20 cellular contexts compared by ENCODE assay signal in the genomic region with DNA sequence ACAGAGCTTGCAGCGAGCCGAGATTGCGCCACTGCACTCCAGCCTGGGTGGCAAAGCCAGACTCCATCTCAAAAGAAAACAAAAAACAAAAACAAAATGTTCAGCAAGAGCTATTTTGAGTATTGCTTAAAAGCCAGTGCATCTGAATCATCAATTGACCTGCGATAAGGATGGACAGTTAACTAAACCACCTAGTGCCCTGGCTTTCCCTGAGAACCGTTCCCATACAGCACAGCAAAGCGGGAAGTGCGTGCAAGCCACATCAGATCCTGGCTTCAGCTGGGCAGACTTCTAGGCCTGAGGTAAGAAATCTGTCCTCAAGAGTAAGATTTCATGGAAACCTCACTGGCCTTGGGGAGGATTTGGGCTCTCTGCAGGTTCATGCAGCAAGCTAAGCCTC.
"Had no signal": no experiment of that assay in that cellular context is flagged by ENCODE, and none has a peak within 500 bp of the region (broad histone marks: within the 10 kb centered on the region; RNA-seq: fewer than 3 reads in every experiment).

No MANE protein-coding gene starts in this region.

- ATAC-seq: activated naive CD4-positive, alpha-beta T cell treated with anti-CD3 and anti-CD28 coated beads, Interleukin-2, amount 50 U/mL, for 72 hours; activated T-cell treated with anti-CD3 and anti-CD28 coated beads, Interleukin-2, amount 50 U/mL, for 72 hours; left ventricle myocardium superior; naive thymus-derived CD4-positive, alpha-beta T cell; T-cell had no signal

- H3K27ac ChIP-seq: cardiac muscle cell, esophagus squamous epithelium, tibial artery, uterus had no signal

- H3K9me3 ChIP-seq: esophagus squamous epithelium, tibial artery, uterus had no signal

- H3K4me3 ChIP-seq: cardiac muscle cell, esophagus squamous epithelium, tibial artery, uterus had no signal

- H3K36me3 ChIP-seq: cardiac muscle cell, esophagus squamous epithelium, tibial artery, uterus had no signal

- DNase-seq: activated CD4-positive, alpha-beta T cell treated with anti-CD3 and anti-CD28 coated beads, Interleukin-2, amount 10 ng/mL, durations not matched to agents 24 days and 14 days; activated CD8-positive, alpha-beta memory T cell treated with anti-CD3 and anti-CD28 coated beads, Interleukin-2, amount 50 U/mL, for 4 hours; activated gamma-delta T cell; activated T-cell treated with anti-CD3 and anti-CD28 coated beads, Interleukin-2, amount 50 U/mL, for 72 hours; amniotic stem cell; effector memory CD4-positive, alpha-beta T cell; esophagus squamous epithelium; left ventricle myocardium superior; naive thymus-derived CD4-positive, alpha-beta T cell; nucleus accumbens; posterior cingulate gyrus; retina; stimulated activated CD8-positive, alpha-beta memory T cell treated with anti-CD3 and anti-CD28 coated beads, Interleukin-4, amount 100 ng/mL, for 48 hours; stimulated activated naive CD4-positive, alpha-beta T cell; T-cell; T-helper 9 cell; tibial artery; uterus had no signal

- H3K27me3 ChIP-seq: cardiac muscle cell, esophagus squamous epithelium, tibial artery, uterus had no signal
